In genomic region chr15:73991260-73991659, GRCh38 we compare ENCODE assay signal across 7 cellular contexts. TPM values are rescaled to one million over a fixed set of nuclear protein-coding genes. Genes with fewer than 3 reads are reported as not detected.
DNase-seq lines count a peak whose midpoint lies in the region; ATAC-seq and TF ChIP-seq lines count a peak whose summit lies in the region.

No MANE protein-coding gene starts in this region.

- ATAC-seq in GM19452 (IDR thresholded peaks at IDR 0.05; ENCODE audit: unreplicated experiment) = no peak
- ATAC-seq in HG02885 (IDR thresholded peaks at IDR 0.05; ENCODE audit: poor library complexity, unreplicated experiment) = no peak

- DNase-seq in GOT3 (lab: John Stamatoyannopoulos, UW) = peak; percentile 7
- no peak for DNase-seq in SK-N-MC (ENCODE audit: low read depth, low spot score)
- peak; percentile 84 for DNase-seq in fibroblast of pulmonary artery (ENCODE audit: low read depth)
- peak; percentile 33 for DNase-seq in occipital lobe (lab: John Stamatoyannopoulos, UW)
- DNase-seq in NCI-H345 treated with DMSO at 0.1 percent for 48 hours (lab: John Stamatoyannopoulos, UW; ENCODE audit: unreplicated experiment) = no peak

- H3K4me3 ChIP-seq in SK-N-MC (peak overlapping the region; percentile 91), fibroblast of pulmonary artery (replicated peaks; ENCODE audit: low read depth, low read length) (peak overlapping the region; percentile 59)

- no peak overlapping the region for H3K27ac ChIP-seq in SK-N-MC

- H3K9ac ChIP-seq in SK-N-MC (ENCODE audit: insufficient read length) = peak overlapping the region; percentile 83

- H3K36me3 ChIP-seq in SK-N-MC (ENCODE audit: insufficient read depth, low read length) = no peaks in the 10 kb centered on the region

- TF ChIP-seq CTCF in fibroblast of pulmonary artery (IDR thresholded peaks at IDR 0.05; ENCODE audit: low read length, missing control alignments) = no peak

- no peaks in the 10 kb centered on the region for H3K9me3 ChIP-seq in SK-N-MC (ENCODE audit: low read depth, low read length)

RNA-seq across cellular contexts. Expression of gene STOML1, which starts 0.8 kb away (rescaled TPM):
- total RNA-seq in occipital lobe = 23.4 TPM

RNA-seq across cellular contexts. Expression of gene PML, which starts 3.3 kb away (rescaled TPM):
- total RNA-seq in occipital lobe = 6.4 TPM

Comparison
In these comparisons a context has a peak if more than half of its experiments do, and no peak if none do; other contexts are left out.
1. DNase-seq: peak in GOT3 (single experiment), fibroblast of pulmonary artery (single experiment) and occipital lobe (single experiment); none in SK-N-MC (single experiment) and NCI-H345 treated with DMSO at 0.1 percent for 48 hours (single experiment).